ENCODE assay signal across 15 cellular contexts in the genomic region with DNA sequence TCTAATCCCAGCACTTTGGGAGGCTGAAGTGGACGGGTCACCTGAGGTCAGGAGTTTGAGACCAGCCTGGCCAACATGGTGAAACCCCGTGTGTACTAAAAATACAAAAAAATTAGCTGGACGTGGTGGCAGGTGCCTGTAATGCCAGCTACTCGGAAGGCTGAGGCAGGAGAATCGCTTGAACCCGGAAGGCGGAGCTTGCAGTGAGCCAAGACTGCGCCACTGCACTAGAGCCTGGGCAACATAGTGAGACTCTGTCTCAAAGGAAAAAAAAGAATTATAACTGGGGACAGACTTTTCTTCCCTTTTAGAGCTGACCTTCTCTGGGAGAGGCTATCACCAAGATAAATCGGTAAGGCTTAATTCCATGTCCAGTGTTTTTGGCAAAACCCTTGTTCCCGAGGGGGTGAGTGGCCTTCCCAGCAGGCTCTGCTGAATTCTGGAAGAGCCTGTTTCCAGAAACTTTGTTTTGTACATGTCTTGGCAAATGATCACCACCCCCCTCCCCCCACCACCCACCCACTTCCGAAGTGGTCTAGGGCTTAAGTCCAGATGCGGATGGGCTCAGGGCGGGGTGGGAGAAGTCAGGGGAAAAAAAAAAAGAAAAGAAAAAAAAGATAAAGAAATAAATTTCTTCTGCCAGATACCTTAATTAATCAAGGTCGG. TPM values are rescaled to one million over a fixed set of nuclear protein-coding genes. Genes with fewer than 3 reads are reported as not detected.
DNase-seq lines count a peak whose midpoint lies in the region; ATAC-seq and TF ChIP-seq lines count a peak whose summit lies in the region.
"Had no signal": no experiment of that assay in that cellular context is flagged by ENCODE, and none has a peak within 500 bp of the region (broad histone marks: within the 10 kb centered on the region; RNA-seq: fewer than 3 reads in every experiment).

No MANE protein-coding gene starts in this region.

- no peak for DNase-seq in activated naive CD4-positive, alpha-beta T cell treated with anti-CD3 and anti-CD28 coated beads, Interleukin-2, amount 10 ng/mL, durations not matched to agents 7 days and 5 days
- no peak for DNase-seq in activated naive CD4-positive, alpha-beta T cell treated with anti-CD3 and anti-CD28 coated beads, Interleukin-2, amount 50 U/mL, for 16 hours
- DNase-seq in activated naive CD8-positive, alpha-beta T cell treated with anti-CD3 and anti-CD28 coated beads, Interleukin-2, amount 50 U/mL, for 24 hours = no peak
- no peak for DNase-seq in mesothelial cell of epicardium (ENCODE audit: low spot score in 2 of 2, unreplicated experiment in 2 of 2)
- DNase-seq in transverse colon = no peak
- no peak for DNase-seq in GM19240 (ENCODE audit: insufficient read length, low spot score)
- DNase-seq in stimulated activated CD4-positive, alpha-beta T cell treated with anti-CD3 and anti-CD28 coated beads, Interleukin-4, amount 100 ng/mL, for 24 hours = no peak
- no peak for DNase-seq in progenitor cell of endocrine pancreas (ENCODE audit: low spot score, unreplicated experiment)
- DNase-seq: activated CD4-positive, alpha-beta T cell treated with anti-CD3 and anti-CD28 coated beads, Interleukin-2, amount 50 U/mL, for 1 hour; EL; GOT3; Kasumi-1; NCI-H2227 treated with DMSO at 0.1 percent for 48 hours had no signal

- H3K27me3 Mint-ChIP-seq in activated naive CD4-positive, alpha-beta T cell treated with anti-CD3 and anti-CD28 coated beads, Interleukin-2, amount 10 ng/mL, durations not matched to agents 7 days and 5 days = no peaks in the 10 kb centered on the region
- no peaks in the 10 kb centered on the region for H3K27me3 Mint-ChIP-seq in activated naive CD8-positive, alpha-beta T cell treated with anti-CD3 and anti-CD28 coated beads, Interleukin-2, amount 50 U/mL, for 24 hours
- no peaks in the 10 kb centered on the region for H3K27me3 Mint-ChIP-seq in mesothelial cell of epicardium (ENCODE audit: low read depth)
- no peaks in the 10 kb centered on the region for H3K27me3 Mint-ChIP-seq in progenitor cell of endocrine pancreas
- H3K27me3 Mint-ChIP-seq: naive thymus-derived CD4-positive, alpha-beta T cell had no signal

- H3K4me3 ChIP-seq in transverse colon = no peak overlapping the region

- H3K4me1 Mint-ChIP-seq in activated naive CD4-positive, alpha-beta T cell treated with anti-CD3 and anti-CD28 coated beads, Interleukin-2, amount 10 ng/mL, durations not matched to agents 7 days and 5 days = peaks cover 20% of the 10 kb centered on the region
- peaks cover 12% of the 10 kb centered on the region for H3K4me1 Mint-ChIP-seq in activated naive CD8-positive, alpha-beta T cell treated with anti-CD3 and anti-CD28 coated beads, Interleukin-2, amount 50 U/mL, for 24 hours
- H3K4me1 Mint-ChIP-seq in mesothelial cell of epicardium = peaks cover 12% of the 10 kb centered on the region
- H3K4me1 Mint-ChIP-seq in progenitor cell of endocrine pancreas (ENCODE audit: low read depth) = peaks cover 9% of the 10 kb centered on the region

- ATAC-seq in activated naive CD8-positive, alpha-beta T cell treated with anti-CD3 and anti-CD28 coated beads, Interleukin-2, amount 50 U/mL, for 24 hours = no peak

- TF ChIP-seq CTCF in mesothelial cell of epicardium (IDR thresholded peaks at IDR 0.05; ENCODE audit: unreplicated experiment) = no peak
- TF ChIP-seq CTCF in transverse colon (IDR thresholded peaks at IDR 0.05) = no peak
- TF ChIP-seq CTCF in progenitor cell of endocrine pancreas (IDR thresholded peaks at IDR 0.05; ENCODE audit: unreplicated experiment) = no peak

- H3K9me3 ChIP-seq in transverse colon = no peaks in the 10 kb centered on the region

- H3K27ac ChIP-seq in transverse colon = peak overlapping the region; percentile 85 to 95 (median 89)

- no peak for TF ChIP-seq POLR2A in transverse colon (IDR thresholded peaks at IDR 0.05)

- no peaks in the 10 kb centered on the region for H3K36me3 ChIP-seq in transverse colon

- no peaks in the 10 kb centered on the region for H3K9me3 Mint-ChIP-seq in activated naive CD4-positive, alpha-beta T cell treated with anti-CD3 and anti-CD28 coated beads, Interleukin-2, amount 10 ng/mL, durations not matched to agents 7 days and 5 days
- H3K9me3 Mint-ChIP-seq in activated naive CD8-positive, alpha-beta T cell treated with anti-CD3 and anti-CD28 coated beads, Interleukin-2, amount 50 U/mL, for 24 hours = no peaks in the 10 kb centered on the region
- H3K9me3 Mint-ChIP-seq in mesothelial cell of epicardium = no peaks in the 10 kb centered on the region
- H3K9me3 Mint-ChIP-seq in progenitor cell of endocrine pancreas (ENCODE audit: low read depth) = peaks cover 3% of the 10 kb centered on the region
- H3K9me3 Mint-ChIP-seq: naive thymus-derived CD4-positive, alpha-beta T cell had no signal

- in situ Hi-C loops in transverse colon (cut with MboI; ENCODE audit: low pct_ligation_motif_present in 1 of 4, low pct_unique_long_range_greater_than_20kb in 1 of 4, low sequenced_read_pairs in 3 of 4) = loop anchor here in 2 of 4 donors (25.0 kb wide), 1 partner anchor 204 kb away; no protein-coding TSS in a partner anchor

- CTCF ChIA-PET in activated naive CD4-positive, alpha-beta T cell treated with anti-CD3 and anti-CD28 coated beads, Interleukin-2, amount 10 ng/mL, durations not matched to agents 7 days and 5 days (lab: Charles Lee) = interaction anchor here (1.0 to 5.1 kb wide), 14 partner anchors 13 to 439 kb away, joined by 3 to 67 read pairs (median 6); a partner anchor contains a TSS

- peaks cover 5 to 41% (median 30%) of the 10 kb centered on the region in 4 donors for H3K4me1 ChIP-seq in transverse colon

- H3K27ac Mint-ChIP-seq in activated naive CD4-positive, alpha-beta T cell treated with anti-CD3 and anti-CD28 coated beads, Interleukin-2, amount 10 ng/mL, durations not matched to agents 7 days and 5 days = no peak overlapping the region
- H3K27ac Mint-ChIP-seq in activated naive CD8-positive, alpha-beta T cell treated with anti-CD3 and anti-CD28 coated beads, Interleukin-2, amount 50 U/mL, for 24 hours = peak overlapping the region; percentile 87
- no peak overlapping the region for H3K27ac Mint-ChIP-seq in mesothelial cell of epicardium
- no peak overlapping the region for H3K27ac Mint-ChIP-seq in progenitor cell of endocrine pancreas

- peak overlapping the region; percentile 63 for H3K4me3 Mint-ChIP-seq in activated naive CD4-positive, alpha-beta T cell treated with anti-CD3 and anti-CD28 coated beads, Interleukin-2, amount 10 ng/mL, durations not matched to agents 7 days and 5 days
- peak overlapping the region; percentile 68 for H3K4me3 Mint-ChIP-seq in activated naive CD8-positive, alpha-beta T cell treated with anti-CD3 and anti-CD28 coated beads, Interleukin-2, amount 50 U/mL, for 24 hours
- H3K4me3 Mint-ChIP-seq in mesothelial cell of epicardium (peak overlapping the region; percentile 65), progenitor cell of endocrine pancreas (ENCODE audit: low read depth) (no peak overlapping the region)

- WGBS in transverse colon (ENCODE audit: low coverage in 1 of 2), 2 donors = 80 to 88% methylated on average over 7 to 14 of the region's 14 CpGs

- TF ChIP-seq EP300 in transverse colon (IDR thresholded peaks at IDR 0.05; ENCODE audit: low read depth) = no peak

- no peaks in the 10 kb centered on the region for H3K36me3 Mint-ChIP-seq in activated naive CD4-positive, alpha-beta T cell treated with anti-CD3 and anti-CD28 coated beads, Interleukin-2, amount 10 ng/mL, durations not matched to agents 7 days and 5 days
- no peaks in the 10 kb centered on the region for H3K36me3 Mint-ChIP-seq in activated naive CD8-positive, alpha-beta T cell treated with anti-CD3 and anti-CD28 coated beads, Interleukin-2, amount 50 U/mL, for 24 hours (ENCODE audit: low read depth)
- H3K36me3 Mint-ChIP-seq in mesothelial cell of epicardium (peaks cover 2% of the 10 kb centered on the region), progenitor cell of endocrine pancreas (ENCODE audit: insufficient read depth) (peaks cover 2% of the 10 kb centered on the region)
- H3K36me3 Mint-ChIP-seq: naive thymus-derived CD4-positive, alpha-beta T cell had no signal

- H3K27me3 ChIP-seq in transverse colon = no peaks in the 10 kb centered on the region

- intact Hi-C loops in transverse colon (cut with DNase I; ENCODE audit: low total_unique reads) = loop anchor here (2.0 to 5.0 kb wide), 2 partner anchors 59 to 209 kb away; no protein-coding TSS in a partner anchor

RNA-seq across cellular contexts. Expression of a gene that starts 32.3 kb away (rescaled TPM):
- total RNA-seq in mesothelial cell of epicardium = 1.5 to 2.1 TPM (median 1.6 TPM) in 3 replicates
- total RNA-seq in transverse colon = 10 to 100 TPM in 3 of 4 donors, 1 to 10 TPM in 1; 4.9 to 33.2 (median 23.7) TPM
- 0.73 and 1.3 TPM in 2 replicates for total RNA-seq in progenitor cell of endocrine pancreas
- total RNA-seq: SK-MEL-5 had no signal

RNA-seq across cellular contexts. Expression of a gene that starts 47.2 kb away (rescaled TPM):
- total RNA-seq in mesothelial cell of epicardium = 89.0 to 94.5 TPM (median 91.9 TPM) in 3 replicates
- 10 to 100 TPM; 50.8 to 61.3 (median 58.6) TPM for total RNA-seq in transverse colon
- 86.6 and 90.2 TPM in 2 replicates for total RNA-seq in progenitor cell of endocrine pancreas
